ENCODE assay signal across 25 cellular contexts in genomic region chr6:29563435-29563834, GRCh38. TPM values are rescaled to one million over a fixed set of nuclear protein-coding genes. Genes with fewer than 3 reads are reported as not detected.
DNase-seq lines count a peak whose midpoint lies in the region; ATAC-seq, FAIRE-seq and TF ChIP-seq lines count a peak whose summit lies in the region.
"Had no signal": no experiment of that assay in that cellular context is flagged by ENCODE, and none has a peak within 500 bp of the region (broad histone marks: within the 10 kb centered on the region; RNA-seq: fewer than 3 reads in every experiment).

No MANE protein-coding gene starts in this region.

- no peak for TF ChIP-seq CTCF in GM12878 (IDR thresholded peaks at IDR 0.05 in 2 of 3, conservative IDR thresholded peaks at IDR 0.05 in 1 of 3; ENCODE audit: control insufficient read depth in 2 of 3, extremely low read depth in 1 of 3, insufficient read depth in 1 of 3, low read depth in 3 of 3, low read length in 3 of 3)

- RAD21 ChIA-PET in GM12878 (lab: Charles Lee; ENCODE audit: unreplicated experiment): no interaction called here

- ATAC-seq in GM12878 (no peak), HG03175 (IDR thresholded peaks at IDR 0.05; ENCODE audit: unreplicated experiment) (no peak)
- ATAC-seq: CD8-positive, alpha-beta T cell; GM23338; HCT116; Right ventricle myocardium inferior had no signal

- no peak overlapping the region for H3K4me2 ChIP-seq in GM12878 (ENCODE audit: control insufficient read depth, insufficient read depth)
- H3K4me2 ChIP-seq: GM23338 had no signal

- FAIRE-seq in GM12892 (lab: Jason Lieb, UNC): peak; percentile 33
- no peak for FAIRE-seq in GM12878 (lab: Jason Lieb, UNC)
- FAIRE-seq: GM12891 had no signal

- H3K36me3 ChIP-seq in GM12878 (ENCODE audit: control insufficient read depth in 2 of 2, insufficient read depth in 2 of 2, low read length in 1 of 2): no peaks in the 10 kb centered on the region
- H3K36me3 ChIP-seq: Peyer's patch had no signal

- no peak overlapping the region for H3K9ac ChIP-seq in GM12878 (ENCODE audit: control insufficient read depth, insufficient read depth, low read length)

- H3K4me1 ChIP-seq in GM12878 (ENCODE audit: control insufficient read depth, insufficient read depth, low read length): 0 out of 2 replicates have a peak, but pooled peaks cover 2% of the 10 kb centered on the region
- H3K4me1 ChIP-seq: Peyer's patch had no signal

- H4K20me1 ChIP-seq in GM12878 (ENCODE audit: control insufficient read depth, insufficient read depth): no peaks in the 10 kb centered on the region

- SMC1A ChIA-PET in GM12878 (lab: Charles Lee; ENCODE audit: uncharacterized antibody, unreplicated experiment): interaction anchor here (1.5 kb wide), 1 partner anchor 13 kb away, joined by 4 read pairs; a partner anchor contains a TSS

- TF ChIP-seq RAD21 in GM12878 (IDR thresholded peaks at IDR 0.05; ENCODE audit: insufficient read depth, low read depth, low read length): no peak

- CTCF ChIA-PET in GM12878 (lab: Yijun Ruan, JAX): interaction anchor here (0.7 kb wide), 1 partner anchor 12 kb away, joined by 3 read pairs; no protein-coding TSS in a partner anchor

- TF ChIP-seq POLR2A in GM12892 (IDR thresholded peaks at IDR 0.05; ENCODE audit: low read depth, low read length) (no peak), GM12878 (IDR thresholded peaks at IDR 0.05; ENCODE audit: low read depth, low read length) (no peak)

- H3K4me3 ChIP-seq in GM12878: no peak overlapping the region
- H3K4me3 ChIP-seq: GM23338, Peyer's patch had no signal

- peak; percentile 2 for DNase-seq in NOMO-1 treated with DMSO at 0.1 percent for 48 hours (lab: John Stamatoyannopoulos, UW; ENCODE audit: unreplicated experiment)
- DNase-seq in NOMO-1 treated with dmso at 0.1 percent for 144 hours (lab: John Stamatoyannopoulos, UW; ENCODE audit: unreplicated experiment): no peak
- DNase-seq in GM12892 (ENCODE audit: insufficient read length): no peak
- DNase-seq in OCI-M1 (lab: John Stamatoyannopoulos, UW): peak; percentile 56
- DNase-seq in GM12878 (ENCODE audit: low read depth, low spot score): no peak
- DNase-seq in stimulated activated CD4-positive, alpha-beta T cell treated with anti-CD3 and anti-CD28 coated beads, Interleukin-15, amount 100 ng/mL, for 24 hours: no peak
- no peak for DNase-seq in islet precursor cell
- DNase-seq: 8988T; CD8-positive, alpha-beta T cell; DMS79 treated with DMSO at 0.1 percent for 48 hours; KG1; NCI-H187 treated with DMSO at 0.1 percent for 48 hours; NCI-H2171; NCI-H446; NCI-H69; NK-92 treated with Interleukin-12 subunit alpha and Interleukin-12 subunit beta, amount 100 ng/mL, for 24 hours; Peyer's patch had no signal

- peak overlapping the region; percentile 16 for H2AFZ ChIP-seq in GM12878 (ENCODE audit: control insufficient read depth, low read depth, low read length)
- H2AFZ ChIP-seq: GM23338 had no signal

- no TSS peak for BruUV-seq in GM12878 (replicated peaks; lab: Mats Ljungman, UMichigan)

- 11% methylated on average over 3 of the region's 3 CpGs for WGBS in GM12878 (ENCODE audit: insufficient coverage, insufficient replicate concordance, low lambda C conversion rate, missing lambda C conversion rate)

- intact Hi-C loops in GM12878 (cut with micrococcal nuclease; ENCODE audit: unreplicated experiment): no loop called here

- H3K27ac ChIP-seq in GM12878 (ENCODE audit: control insufficient read depth, insufficient read depth): no peak overlapping the region
- H3K27ac ChIP-seq: Peyer's patch had no signal

- in situ Hi-C loops in GM12878 (cut with MboI): no loop called here

- no peaks in the 10 kb centered on the region for H3K9me3 ChIP-seq in GM12878 (replicated peaks; ENCODE audit: control insufficient read depth, insufficient read depth, low read length)
- H3K9me3 ChIP-seq: Peyer's patch had no signal

- H3K27me3 ChIP-seq in GM12878 (replicated peaks in 1 of 2; ENCODE audit: control insufficient read depth in 2 of 2, insufficient read depth in 2 of 2, low read length in 1 of 2): no peaks in the 10 kb centered on the region; a peak in 1 of 4 replicates
- H3K27me3 ChIP-seq: Peyer's patch had no signal

- no peak for TF ChIP-seq EP300 in GM12878 (IDR thresholded peaks at IDR 0.05; ENCODE audit: borderline replicate concordance in 1 of 2, control insufficient read depth in 1 of 2, low read depth in 2 of 2, low read length in 2 of 2)

- POLR2A ChIA-PET in GM12878 (lab: Charles Lee): no interaction called here

- H3K79me2 ChIP-seq in GM12878 (ENCODE audit: control insufficient read depth, insufficient read depth, low read length): no peaks in the 10 kb centered on the region

TF ChIP-seq in GM12878, 131 proteins besides CTCF, POLR2A, EP300 and RAD21 (continues in another document):
- TF ChIP-seq SKIL (IDR thresholded peaks at IDR 0.05; ENCODE audit: low read depth, poor library complexity, severe bottlenecking) (no peak), CREM (IDR thresholded peaks at IDR 0.05; ENCODE audit: low read depth) (no peak), BMI1 (IDR thresholded peaks at IDR 0.05; ENCODE audit: borderline replicate concordance) (no peak), IRF5 (IDR thresholded peaks at IDR 0.05; ENCODE audit: borderline replicate concordance) (no peak), IRF4 (IDR thresholded peaks at IDR 0.05; ENCODE audit: low read depth, low read length) (no peak), HDAC6 (IDR thresholded peaks at IDR 0.05; ENCODE audit: unreplicated experiment) (no peak)

RNA-seq across cellular contexts. Expression of gene UBD, which starts 3.9 kb away (rescaled TPM):
- 47.8 TPM for polyA plus RNA-seq in GM12892 (2012; ENCODE audit: missing spikeins)
- 1.8 and 2.0 TPM in 2 replicates for total RNA-seq in GM12878 (2013; cell fraction: nucleolus; rRNA removed)
- total RNA-seq in GM12878 (2014; rRNA removed): 31.8 and 40.4 TPM in 2 replicates
- total RNA-seq in GM12878 (2014; rRNA removed; fragmentation: Illumina TruSeq; extraction: Trizol): 52.9 and 54.3 TPM in 2 replicates
- total RNA-seq in GM12878 (2021): 23.4 and 24.6 TPM in 2 replicates
- polyA plus RNA-seq in GM12878 (2011; ENCODE audit: low read depth): 28.2 TPM
- polyA plus RNA-seq in GM12878 (2011; rRNA removed): 101 and 121 TPM in 2 replicates
- polyA plus RNA-seq in GM12878 (2011; cell fraction: cytosol; rRNA removed): 49.1 and 49.8 TPM in 2 replicates
- polyA plus RNA-seq in GM12878 (2011; cell fraction: nucleus; rRNA removed): 27.6 and 27.7 TPM in 2 replicates
- 14.0 and 25.2 TPM in 2 replicates for polyA plus RNA-seq in GM12878 (2012)
- 51.0 and 68.3 TPM in 2 replicates for polyA plus RNA-seq in GM12878 (2014; fragmentation: Illumina TruSeq; extraction: Trizol)
- 10 to 100 TPM; 28.6 to 39.6 TPM for polyA plus RNA-seq in GM12878 (2014; fragmentation: Nextera tagmentation; extraction: Ambion mirVana)
- 35.6 and 42.5 TPM in 2 replicates for polyA plus RNA-seq in GM12878 (2014; rRNA removed)
- 10 to 100 TPM; 24.3 to 28.4 TPM for polyA plus RNA-seq in GM12878 (2016; fragmentation: Nextera tagmentation; extraction: Ambion mirVana)
- 30.5 and 35.5 TPM in 2 replicates for polyA minus RNA-seq in GM12878 (2011; rRNA and poly(A)+ RNA removed)
- 6.4 and 8.9 TPM in 2 replicates for polyA minus RNA-seq in GM12878 (2011; cell fraction: cytosol; rRNA and poly(A)+ RNA removed)
- 4.6 and 6.0 TPM in 2 replicates for polyA minus RNA-seq in GM12878 (2011; cell fraction: nucleus; rRNA and poly(A)+ RNA removed)
- total RNA-seq: CD8-positive, alpha-beta T cell; GM23338; MCF 10A; Right ventricle myocardium inferior had no signal
- polyA plus RNA-seq: BJ, GM23338 had no signal

RNA-seq across cellular contexts. Expression of gene OR2H2, which starts 21.5 kb away (rescaled TPM):
- polyA plus RNA-seq in GM12892 (2012; ENCODE audit: missing spikeins): not detected
- not detected in 2 replicates for total RNA-seq in GM12878 (2013; cell fraction: nucleolus; rRNA removed)
- not detected in 2 replicates for total RNA-seq in GM12878 (2014; rRNA removed)
- not detected in 2 replicates for total RNA-seq in GM12878 (2014; rRNA removed; fragmentation: Illumina TruSeq; extraction: Trizol)
- not detected in 2 replicates for total RNA-seq in GM12878 (2021)
- not detected for polyA plus RNA-seq in GM12878 (2011; ENCODE audit: low read depth)
- polyA plus RNA-seq in GM12878 (2011; rRNA removed): not detected in 2 replicates
- not detected in 2 replicates for polyA plus RNA-seq in GM12878 (2011; cell fraction: cytosol; rRNA removed)
- polyA plus RNA-seq in GM12878 (2011; cell fraction: nucleus; rRNA removed): not detected in 2 replicates
- not detected in 2 replicates for polyA plus RNA-seq in GM12878 (2012)
- polyA plus RNA-seq in GM12878 (2014; fragmentation: Illumina TruSeq; extraction: Trizol): not detected in 2 replicates
- polyA plus RNA-seq in GM12878 (2014; fragmentation: Nextera tagmentation; extraction: Ambion mirVana): not detected
- polyA plus RNA-seq in GM12878 (2014; rRNA removed): not detected in 2 replicates
- polyA plus RNA-seq in GM12878 (2016; fragmentation: Nextera tagmentation; extraction: Ambion mirVana): not detected
- not detected in 2 replicates for polyA minus RNA-seq in GM12878 (2011; rRNA and poly(A)+ RNA removed)
- not detected in 2 replicates for polyA minus RNA-seq in GM12878 (2011; cell fraction: cytosol; rRNA and poly(A)+ RNA removed)
- not detected in 2 replicates for polyA minus RNA-seq in GM12878 (2011; cell fraction: nucleus; rRNA and poly(A)+ RNA removed)
- total RNA-seq: CD8-positive, alpha-beta T cell; G401; GM23338; MCF 10A; Peyer's patch; Right ventricle myocardium inferior had no signal
- polyA plus RNA-seq: BJ had no signal

Comparison
In these comparisons a context has a peak if more than half of its experiments do, and no peak if none do; other contexts are left out.
1. DNase-seq: peak in NOMO-1 treated with DMSO at 0.1 percent for 48 hours (single experiment) and OCI-M1 (single experiment); none in NOMO-1 treated with dmso at 0.1 percent for 144 hours (single experiment), GM12892 (single experiment), GM12878 (single experiment), stimulated activated CD4-positive, alpha-beta T cell treated with anti-CD3 and anti-CD28 coated beads, Interleukin-15, amount 100 ng/mL, for 24 hours (single experiment) and islet precursor cell (single experiment).